Comparison of ENCODE assay signal across 1 cellular context in the genomic region with DNA sequence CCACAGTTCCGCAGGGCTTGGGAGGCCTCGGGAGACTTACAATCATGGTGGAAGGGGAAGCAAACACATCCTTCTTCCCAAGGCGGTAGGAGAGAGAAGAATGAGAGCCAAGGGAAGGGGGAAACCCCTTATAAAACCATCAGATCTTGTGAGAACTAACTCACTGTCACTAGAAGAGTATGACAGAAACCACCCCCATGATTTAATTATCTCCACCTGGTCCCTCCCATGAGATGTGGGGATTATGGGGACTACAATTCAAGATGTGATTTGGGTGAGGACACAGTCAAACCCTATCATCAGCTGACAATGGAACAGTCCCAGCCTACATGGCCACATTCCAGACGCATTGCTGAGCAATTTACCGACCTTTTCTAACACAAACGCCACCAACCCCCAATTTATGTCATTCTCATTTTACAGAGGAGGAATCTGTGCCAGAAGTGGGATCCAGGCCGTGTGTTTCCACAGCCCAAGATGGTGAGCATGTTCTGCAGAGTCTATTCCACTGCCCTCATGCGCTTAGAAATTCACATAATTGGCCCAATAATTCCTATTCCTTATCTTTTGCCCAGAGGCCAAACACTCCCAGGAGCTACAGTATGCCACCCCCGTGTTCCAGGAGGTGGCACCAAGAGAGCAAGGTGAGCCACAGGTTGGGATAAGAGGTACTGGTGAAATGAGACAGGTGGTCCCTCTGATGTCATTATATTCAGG.
TF ChIP-seq lines count a peak whose summit lies in the region.

No MANE protein-coding gene starts in this region.

TF ChIP-seq in GM23338, 12 proteins besides CTCF, POLR2A, EP300 and RAD21 (continued from another document):
- TF ChIP-seq, protein P1, sequence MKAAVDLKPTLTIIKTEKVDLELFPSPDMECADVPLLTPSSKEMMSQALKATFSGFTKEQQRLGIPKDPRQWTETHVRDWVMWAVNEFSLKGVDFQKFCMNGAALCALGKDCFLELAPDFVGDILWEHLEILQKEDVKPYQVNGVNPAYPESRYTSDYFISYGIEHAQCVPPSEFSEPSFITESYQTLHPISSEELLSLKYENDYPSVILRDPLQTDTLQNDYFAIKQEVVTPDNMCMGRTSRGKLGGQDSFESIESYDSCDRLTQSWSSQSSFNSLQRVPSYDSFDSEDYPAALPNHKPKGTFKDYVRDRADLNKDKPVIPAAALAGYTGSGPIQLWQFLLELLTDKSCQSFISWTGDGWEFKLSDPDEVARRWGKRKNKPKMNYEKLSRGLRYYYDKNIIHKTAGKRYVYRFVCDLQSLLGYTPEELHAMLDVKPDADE (IDR thresholded peaks at IDR 0.05): no peak
- TF ChIP-seq REST (IDR thresholded peaks at IDR 0.05; ENCODE audit: unreplicated experiment): no peak
- TF ChIP-seq ZNF114 (CRISPR knock-in tag; IDR thresholded peaks at IDR 0.05): no peak
- no peak for TF ChIP-seq CREB1 (CRISPR knock-in tag; IDR thresholded peaks at IDR 0.05; ENCODE audit: low read depth)
- TF ChIP-seq, protein P2, sequence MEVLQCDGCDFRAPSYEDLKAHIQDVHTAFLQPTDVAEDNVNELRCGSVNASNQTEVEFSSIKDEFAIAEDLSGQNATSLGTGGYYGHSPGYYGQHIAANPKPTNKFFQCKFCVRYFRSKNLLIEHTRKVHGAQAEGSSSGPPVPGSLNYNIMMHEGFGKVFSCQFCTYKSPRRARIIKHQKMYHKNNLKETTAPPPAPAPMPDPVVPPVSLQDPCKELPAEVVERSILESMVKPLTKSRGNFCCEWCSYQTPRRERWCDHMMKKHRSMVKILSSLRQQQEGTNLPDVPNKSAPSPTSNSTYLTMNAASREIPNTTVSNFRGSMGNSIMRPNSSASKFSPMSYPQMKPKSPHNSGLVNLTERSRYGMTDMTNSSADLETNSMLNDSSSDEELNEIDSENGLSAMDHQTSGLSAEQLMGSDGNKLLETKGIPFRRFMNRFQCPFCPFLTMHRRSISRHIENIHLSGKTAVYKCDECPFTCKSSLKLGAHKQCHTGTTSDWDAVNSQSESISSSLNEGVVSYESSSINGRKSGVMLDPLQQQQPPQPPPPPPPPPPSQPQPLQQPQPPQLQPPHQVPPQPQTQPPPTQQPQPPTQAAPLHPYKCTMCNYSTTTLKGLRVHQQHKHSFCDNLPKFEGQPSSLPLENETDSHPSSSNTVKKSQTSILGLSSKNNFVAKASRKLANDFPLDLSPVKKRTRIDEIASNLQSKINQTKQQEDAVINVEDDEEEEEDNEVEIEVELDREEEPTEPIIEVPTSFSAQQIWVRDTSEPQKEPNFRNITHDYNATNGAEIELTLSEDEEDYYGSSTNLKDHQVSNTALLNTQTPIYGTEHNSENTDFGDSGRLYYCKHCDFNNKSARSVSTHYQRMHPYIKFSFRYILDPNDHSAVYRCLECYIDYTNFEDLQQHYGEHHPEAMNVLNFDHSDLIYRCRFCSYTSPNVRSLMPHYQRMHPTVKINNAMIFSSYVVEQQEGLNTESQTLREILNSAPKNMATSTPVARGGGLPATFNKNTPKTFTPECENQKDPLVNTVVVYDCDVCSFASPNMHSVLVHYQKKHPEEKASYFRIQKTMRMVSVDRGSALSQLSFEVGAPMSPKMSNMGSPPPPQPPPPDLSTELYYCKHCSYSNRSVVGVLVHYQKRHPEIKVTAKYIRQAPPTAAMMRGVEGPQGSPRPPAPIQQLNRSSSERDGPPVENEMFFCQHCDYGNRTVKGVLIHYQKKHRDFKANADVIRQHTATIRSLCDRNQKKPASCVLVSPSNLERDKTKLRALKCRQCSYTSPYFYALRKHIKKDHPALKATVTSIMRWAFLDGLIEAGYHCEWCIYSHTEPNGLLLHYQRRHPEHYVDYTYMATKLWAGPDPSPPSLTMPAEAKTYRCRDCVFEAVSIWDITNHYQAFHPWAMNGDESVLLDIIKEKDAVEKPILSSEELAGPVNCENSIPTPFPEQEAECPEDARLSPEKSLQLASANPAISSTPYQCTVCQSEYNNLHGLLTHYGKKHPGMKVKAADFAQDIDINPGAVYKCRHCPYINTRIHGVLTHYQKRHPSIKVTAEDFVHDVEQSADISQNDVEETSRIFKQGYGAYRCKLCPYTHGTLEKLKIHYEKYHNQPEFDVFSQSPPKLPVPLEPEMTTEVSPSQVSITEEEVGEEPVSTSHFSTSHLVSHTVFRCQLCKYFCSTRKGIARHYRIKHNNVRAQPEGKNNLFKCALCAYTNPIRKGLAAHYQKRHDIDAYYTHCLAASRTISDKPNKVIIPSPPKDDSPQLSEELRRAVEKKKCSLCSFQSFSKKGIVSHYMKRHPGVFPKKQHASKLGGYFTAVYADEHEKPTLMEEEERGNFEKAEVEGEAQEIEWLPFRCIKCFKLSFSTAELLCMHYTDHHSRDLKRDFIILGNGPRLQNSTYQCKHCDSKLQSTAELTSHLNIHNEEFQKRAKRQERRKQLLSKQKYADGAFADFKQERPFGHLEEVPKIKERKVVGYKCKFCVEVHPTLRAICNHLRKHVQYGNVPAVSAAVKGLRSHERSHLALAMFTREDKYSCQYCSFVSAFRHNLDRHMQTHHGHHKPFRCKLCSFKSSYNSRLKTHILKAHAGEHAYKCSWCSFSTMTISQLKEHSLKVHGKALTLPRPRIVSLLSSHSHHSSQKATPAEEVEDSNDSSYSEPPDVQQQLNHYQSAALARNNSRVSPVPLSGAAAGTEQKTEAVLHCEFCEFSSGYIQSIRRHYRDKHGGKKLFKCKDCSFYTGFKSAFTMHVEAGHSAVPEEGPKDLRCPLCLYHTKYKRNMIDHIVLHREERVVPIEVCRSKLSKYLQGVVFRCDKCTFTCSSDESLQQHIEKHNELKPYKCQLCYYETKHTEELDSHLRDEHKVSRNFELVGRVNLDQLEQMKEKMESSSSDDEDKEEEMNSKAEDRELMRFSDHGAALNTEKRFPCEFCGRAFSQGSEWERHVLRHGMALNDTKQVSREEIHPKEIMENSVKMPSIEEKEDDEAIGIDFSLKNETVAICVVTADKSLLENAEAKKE (CRISPR knock-in tag; IDR thresholded peaks at IDR 0.05): no peak
- no peak for TF ChIP-seq POLR2AphosphoS5 (IDR thresholded peaks at IDR 0.05; ENCODE audit: low read depth)
- no peak for TF ChIP-seq EZH2phosphoT487 (IDR thresholded peaks at IDR 0.05; ENCODE audit: unreplicated experiment)
- TF ChIP-seq JUNB (IDR thresholded peaks at IDR 0.05; ENCODE audit: unreplicated experiment): no peak
- no peak for TF ChIP-seq NANOG (IDR thresholded peaks at IDR 0.05; ENCODE audit: borderline replicate concordance)
- no peak for TF ChIP-seq ZNF331 (CRISPR knock-in tag; IDR thresholded peaks at IDR 0.05; ENCODE audit: low read depth)
- no peak for TF ChIP-seq STAT1 (IDR thresholded peaks at IDR 0.05; ENCODE audit: unreplicated experiment)
